In genomic region chr2:67462741-67463496, GRCh38 we compare ENCODE assay signal across 1 cellular context.
TF ChIP-seq lines count a peak whose summit lies in the region.

No MANE protein-coding gene starts in this region.

TF ChIP-seq in WTC11, 78 proteins besides CTCF, POLR2A, EP300 and RAD21 (continued from another document):
- TF ChIP-seq ZNF532 (CRISPR knock-in tag; IDR thresholded peaks at IDR 0.05; ENCODE audit: borderline replicate concordance) = no peak
- TF ChIP-seq JUN (CRISPR knock-in tag; IDR thresholded peaks at IDR 0.05) = no peak
- TF ChIP-seq ATF3 (CRISPR knock-in tag; conservative IDR thresholded peaks at IDR 0.05) = no peak
